ENCODE assay signal across 8 cellular contexts in genomic region chr10:3197354-3198003, GRCh38. TPM values are rescaled to one million over a fixed set of nuclear protein-coding genes. Genes with fewer than 3 reads are reported as not detected.
A peak's percentile ranks its signal among the peaks of the same experiment; 100 is the strongest.
DNase-seq lines count a peak whose midpoint lies in the region; ATAC-seq lines count a peak whose summit lies in the region.

No MANE protein-coding gene starts in this region.

- DNase-seq in NCI-H2081 (lab: John Stamatoyannopoulos, UW), result peak; percentile 35 to 74
- no peak for DNase-seq in NCI-H2081 treated with DMSO at 0.1 percent for 48 hours (lab: John Stamatoyannopoulos, UW)
- peak; percentile 63 for DNase-seq in NCI-H510A (lab: John Stamatoyannopoulos, UW)
- DNase-seq in activated CD4-positive, alpha-beta T cell treated with anti-CD3 and anti-CD28 coated beads, Interleukin-2, amount 50 U/mL, for 1 hour, result peak; percentile 46
- peak; percentile 91 for DNase-seq in dermis blood vessel endothelial cell
- peak; percentile 88 to 89 for DNase-seq in lung microvascular endothelial cell (ENCODE audit: low read depth in 2 of 2)
- peak in 2 of 3 donors; percentile 39 to 45 for DNase-seq in stimulated activated CD4-positive, alpha-beta T cell treated with anti-CD3 and anti-CD28 coated beads, TNF-alpha, amount 100 ng/mL, for 1 hour (ENCODE audit: low read depth in 3 of 3, low spot score in 1 of 3)

- ATAC-seq in HG03135 (IDR thresholded peaks at IDR 0.05; ENCODE audit: unreplicated experiment), result peak; percentile 57

RNA-seq across cellular contexts. Expression of gene PITRM1, which starts 24.9 kb away (rescaled TPM):
- total RNA-seq in dermis blood vessel endothelial cell (47.1 and 108 TPM in 2 replicates), lung microvascular endothelial cell (35.9 and 54.0 TPM in 2 replicates)
